Comparison of ENCODE assay signal across 15 cellular contexts in the genomic region with DNA sequence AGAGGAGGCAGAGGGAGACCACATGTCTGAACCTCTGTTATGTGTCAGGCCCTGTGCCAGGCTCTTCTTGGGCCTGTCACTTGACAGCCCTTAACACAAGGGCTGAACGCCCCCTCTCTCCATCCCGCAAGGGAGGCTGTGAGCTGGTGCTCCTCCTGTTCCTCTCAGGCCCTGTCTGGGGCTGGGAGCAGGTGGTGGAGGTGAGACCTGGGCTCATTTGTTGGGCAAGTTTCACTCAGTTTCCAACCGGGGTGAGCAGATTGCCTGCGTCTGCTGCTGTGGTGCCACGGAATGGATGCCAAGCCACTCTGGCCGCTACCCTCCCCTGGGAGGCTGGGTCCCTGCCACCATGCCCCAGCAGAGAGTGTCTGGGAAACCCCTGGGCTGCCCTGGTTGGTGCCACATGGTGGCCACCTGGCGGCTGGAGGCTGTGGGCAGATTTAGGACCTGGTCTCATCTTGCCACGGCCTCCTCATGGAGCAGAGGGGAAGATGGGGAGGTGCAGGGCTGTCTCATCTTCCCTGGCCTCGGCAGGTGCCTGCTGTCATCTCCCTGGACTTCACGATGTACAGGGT.
"Had no signal": no experiment of that assay in that cellular context is flagged by ENCODE, and none has a peak within 500 bp of the region (broad histone marks: within the 10 kb centered on the region; RNA-seq: fewer than 3 reads in every experiment).

No MANE protein-coding gene starts in this region.

- H3K36me3 ChIP-seq: breast epithelium, Peyer's patch had no signal

- H3K4me1 ChIP-seq: breast epithelium, Peyer's patch had no signal

- H3K4me3 ChIP-seq: breast epithelium, Peyer's patch had no signal

- H3K4me2 ChIP-seq: KMS-11 had no signal

- H3K27ac ChIP-seq: breast epithelium, KMS-11, Peyer's patch had no signal

- ATAC-seq: activated T-cell treated with anti-CD3 and anti-CD28 coated beads, Interleukin-2, amount 50 U/mL, for 72 hours; T-helper 17 cell had no signal

- H3K9me3 ChIP-seq: breast epithelium, Peyer's patch had no signal

- H3K27me3 ChIP-seq: breast epithelium, Peyer's patch had no signal

- DNase-seq: activated CD4-positive, alpha-beta T cell treated with anti-CD3 and anti-CD28 coated beads for 48 hours; activated CD4-positive, alpha-beta T cell treated with anti-CD3 and anti-CD28 coated beads, Interleukin-2, amount 50 U/mL, for 48 hours; activated CD8-positive, alpha-beta memory T cell treated with anti-CD3 and anti-CD28 coated beads, Interleukin-2, amount 50 U/mL, for 4 hours; activated naive CD4-positive, alpha-beta T cell; activated T-cell treated with anti-CD3 and anti-CD28 coated beads, Interleukin-2, amount 50 U/mL, for 72 hours; central memory CD4-positive, alpha-beta T cell; NCI-H187; NCI-H2081; OCI-M1; Peyer's patch; SIG-M5; T-helper 17 cell; T-helper 9 cell had no signal
